Comparison of ENCODE assay signal across 24 cellular contexts in genomic region chr18:55115606-55116005, GRCh38.
"Had no signal": no experiment of that assay in that cellular context is flagged by ENCODE, and none has a peak within 500 bp of the region (broad histone marks: within the 10 kb centered on the region; RNA-seq: fewer than 3 reads in every experiment).

No MANE protein-coding gene starts in this region.

- H3K4me3 Mint-ChIP-seq: activated CD4-positive, alpha-beta memory T cell treated with anti-CD3 and anti-CD28 coated beads for 36 hours; activated naive CD4-positive, alpha-beta T cell treated with anti-CD3 and anti-CD28 coated beads, Interleukin-2, amount 50 U/mL, for 24 hours; immature natural killer cell; memory B cell; nephron progenitor cell; T-helper 17 cell; type B pancreatic cell had no signal

- H3K27me3 Mint-ChIP-seq: activated CD4-positive, alpha-beta memory T cell treated with anti-CD3 and anti-CD28 coated beads for 36 hours; activated naive CD4-positive, alpha-beta T cell treated with anti-CD3 and anti-CD28 coated beads, Interleukin-2, amount 50 U/mL, for 24 hours; memory B cell; T-helper 17 cell; type B pancreatic cell had no signal

- H3K9me3 Mint-ChIP-seq: activated CD4-positive, alpha-beta memory T cell treated with anti-CD3 and anti-CD28 coated beads for 36 hours; memory B cell; nephron progenitor cell; type B pancreatic cell had no signal

- H3K4me1 Mint-ChIP-seq: activated naive CD4-positive, alpha-beta T cell treated with anti-CD3 and anti-CD28 coated beads, Interleukin-2, amount 50 U/mL, for 24 hours; T-helper 17 cell had no signal

- H3K36me3 Mint-ChIP-seq: activated CD4-positive, alpha-beta memory T cell treated with anti-CD3 and anti-CD28 coated beads for 36 hours; activated naive CD4-positive, alpha-beta T cell treated with anti-CD3 and anti-CD28 coated beads, Interleukin-2, amount 50 U/mL, for 24 hours; immature natural killer cell; type B pancreatic cell had no signal

- H3K27ac Mint-ChIP-seq: activated CD4-positive, alpha-beta memory T cell treated with anti-CD3 and anti-CD28 coated beads for 36 hours; activated naive CD4-positive, alpha-beta T cell treated with anti-CD3 and anti-CD28 coated beads, Interleukin-2, amount 50 U/mL, for 24 hours; immature natural killer cell; memory B cell; nephron progenitor cell; T-helper 17 cell; type B pancreatic cell had no signal

- DNase-seq: activated CD4-positive, alpha-beta memory T cell treated with anti-CD3 and anti-CD28 coated beads for 36 hours; activated CD4-positive, alpha-beta T cell treated with anti-CD3 and anti-CD28 coated beads for 4 hours; activated CD4-positive, CD25-positive, alpha-beta regulatory T cell; activated effector memory CD4-positive, alpha-beta T cell treated with Interleukin-2 at 50 U/mL for 16 hours; activated T-cell treated with anti-CD3 and anti-CD28 coated beads, Interleukin-2, amount 50 U/mL, for 48 hours; anterior cingulate cortex; body of pancreas; immature natural killer cell; kidney glomerular epithelial cell; nephron progenitor cell; nucleus accumbens; right lobe of liver; stimulated activated CD4-positive, alpha-beta T cell treated with anti-CD3 and anti-CD28 coated beads, Interleukin-15, amount 100 ng/mL, for 24 hours; stimulated activated CD4-positive, alpha-beta T cell treated with anti-CD3 and anti-CD28 coated beads, Interleukin-2, amount 100 ng/mL, for 48 hours; stimulated activated CD8-positive, alpha-beta memory T cell treated with anti-CD3 and anti-CD28 coated beads, Interleukin-4, amount 100 ng/mL, for 48 hours; stimulated activated naive CD4-positive, alpha-beta T cell; SW 1271; T-helper 17 cell; testis had no signal

- H3K4me3 ChIP-seq: body of pancreas, hepatocyte, right lobe of liver, smooth muscle cell, testis had no signal
